9 cellular contexts compared by ENCODE assay signal in genomic region chr6:90274481-90275030, GRCh38. TPM values are rescaled to one million over a fixed set of nuclear protein-coding genes. Genes with fewer than 3 reads are reported as not detected.
DNase-seq lines count a peak whose midpoint lies in the region; ATAC-seq and TF ChIP-seq lines count a peak whose summit lies in the region.
"Had no signal": no experiment of that assay in that cellular context is flagged by ENCODE, and none has a peak within 500 bp of the region (broad histone marks: within the 10 kb centered on the region; RNA-seq: fewer than 3 reads in every experiment).

No MANE protein-coding gene starts in this region.

- no peaks in the 10 kb centered on the region for H3K9me3 ChIP-seq in smooth muscle cell (replicated peaks; ENCODE audit: low read depth)

- no peak overlapping the region for H3K4me2 ChIP-seq in smooth muscle cell

- peaks cover 5% of the 10 kb centered on the region for H3K36me3 ChIP-seq in smooth muscle cell (ENCODE audit: low read depth)

- H3K27ac Mint-ChIP-seq in central memory CD8-positive, alpha-beta T cell (ENCODE audit: low read depth), result peak overlapping the region; percentile 93
- H3K27ac Mint-ChIP-seq: brain had no signal

- no peaks in the 10 kb centered on the region for H4K20me1 ChIP-seq in smooth muscle cell (ENCODE audit: low read depth)

- H3K4me3 ChIP-seq in smooth muscle cell, result no peak overlapping the region

- peak overlapping the region; percentile 39 for H3K4me3 Mint-ChIP-seq in central memory CD8-positive, alpha-beta T cell
- H3K4me3 Mint-ChIP-seq: brain had no signal

- H3K9ac ChIP-seq in smooth muscle cell (ENCODE audit: low read depth), result no peak overlapping the region

- ATAC-seq in GM18498 (IDR thresholded peaks at IDR 0.05; ENCODE audit: unreplicated experiment), result peak; percentile 80
- peak; percentile 97 for ATAC-seq in central memory CD8-positive, alpha-beta T cell (replicated peaks; ENCODE audit: extremely low read depth, poor library complexity, severe bottlenecking)
- no peak for ATAC-seq in HG02970 (IDR thresholded peaks at IDR 0.05; ENCODE audit: low FRiP score, unreplicated experiment)

- peaks cover 10% of the 10 kb centered on the region for H3K27me3 Mint-ChIP-seq in central memory CD8-positive, alpha-beta T cell
- H3K27me3 Mint-ChIP-seq: brain had no signal

- peaks cover 10% of the 10 kb centered on the region for H3K4me1 ChIP-seq in smooth muscle cell (ENCODE audit: low read depth)

- H3F3A ChIP-seq in smooth muscle cell (ENCODE audit: low read depth), result no peaks in the 10 kb centered on the region

- peaks cover 3% of the 10 kb centered on the region for H3K79me2 ChIP-seq in smooth muscle cell (ENCODE audit: low read depth)

- no peaks in the 10 kb centered on the region for H3K9me3 Mint-ChIP-seq in central memory CD8-positive, alpha-beta T cell

- H3K27ac ChIP-seq in smooth muscle cell (ENCODE audit: low read depth), result no peak overlapping the region

- no peak overlapping the region for H2AFZ ChIP-seq in smooth muscle cell (ENCODE audit: low read depth)

- peaks cover 12% of the 10 kb centered on the region for H3K36me3 Mint-ChIP-seq in central memory CD8-positive, alpha-beta T cell (ENCODE audit: insufficient read depth)

- peak; percentile 78 to 83 for DNase-seq in activated CD4-positive, alpha-beta T cell treated with anti-CD3 and anti-CD28 coated beads for 24 hours (ENCODE audit: low read depth in 2 of 2)
- DNase-seq in central memory CD8-positive, alpha-beta T cell (ENCODE audit: low spot score in 2 of 2), result peak; percentile 73 to 93
- DNase-seq in stimulated activated CD4-positive, alpha-beta T cell treated with anti-CD3 and anti-CD28 coated beads, TNF-alpha, amount 100 ng/mL, for 1 hour (ENCODE audit: low read depth in 3 of 3, low spot score in 1 of 3), result peak; percentile 65 to 83 (median 82)
- no peak for DNase-seq in NCI-H2029 (lab: John Stamatoyannopoulos, UW)
- DNase-seq in NCI-H187 (lab: John Stamatoyannopoulos, UW), result no peak
- no peak for DNase-seq in smooth muscle cell (lab: John Stamatoyannopoulos, UW; ENCODE audit: unreplicated experiment)

- 75% methylated on average over 9 of the region's 9 CpGs for whole genome bisulfite sequencing in smooth muscle cell (ENCODE audit: low lambda C conversion rate)

- H3K4me1 Mint-ChIP-seq in central memory CD8-positive, alpha-beta T cell, result peaks cover 41% of the 10 kb centered on the region

- no peaks in the 10 kb centered on the region for H3K27me3 ChIP-seq in smooth muscle cell (ENCODE audit: low read depth)

- no peak for TF ChIP-seq CTCF in smooth muscle cell (IDR thresholded peaks at IDR 0.05; ENCODE audit: borderline replicate concordance, insufficient read depth, poor library complexity, severe bottlenecking)

RNA-seq across cellular contexts. Expression of gene BACH2, which starts 22.1 kb away (rescaled TPM):
- 4.3 and 4.5 TPM in 2 replicates for total RNA-seq in smooth muscle cell
- 3.0 and 3.6 TPM in 2 replicates for polyA plus RNA-seq in smooth muscle cell

Comparison
In these comparisons a context has a peak if more than half of its experiments do, and no peak if none do; other contexts are left out.
1. DNase-seq: peak in activated CD4-positive, alpha-beta T cell treated with anti-CD3 and anti-CD28 coated beads for 24 hours (2 of 2), central memory CD8-positive, alpha-beta T cell (2 of 2) and stimulated activated CD4-positive, alpha-beta T cell treated with anti-CD3 and anti-CD28 coated beads, TNF-alpha, amount 100 ng/mL, for 1 hour (3 of 3); none in NCI-H2029 (single experiment), NCI-H187 (0 of 2) and smooth muscle cell (single experiment).